Comparison of ENCODE assay signal across 19 cellular contexts in the genomic region with DNA sequence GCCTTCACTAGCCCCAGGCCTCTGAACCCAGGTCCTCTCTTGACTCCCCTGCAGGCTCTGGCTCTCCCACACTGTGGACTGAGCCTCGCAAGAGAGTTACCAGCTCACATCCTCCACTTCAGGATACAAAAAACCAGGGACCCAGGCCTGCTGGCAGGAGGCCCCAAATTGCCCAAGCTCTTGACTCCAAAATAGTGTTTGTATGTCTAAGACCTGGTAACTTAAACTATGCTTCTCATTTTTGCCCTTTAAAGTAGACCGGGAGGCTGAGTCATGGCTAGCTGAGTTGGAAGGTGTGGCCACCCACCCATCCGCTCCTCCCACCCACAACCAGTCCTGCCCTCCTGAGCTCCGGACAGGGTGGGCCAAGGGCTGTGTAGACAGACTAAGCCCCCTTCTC.
DNase-seq lines count a peak whose midpoint lies in the region; ATAC-seq, FAIRE-seq and TF ChIP-seq lines count a peak whose summit lies in the region.
"Had no signal": no experiment of that assay in that cellular context is flagged by ENCODE, and none has a peak within 500 bp of the region (broad histone marks: within the 10 kb centered on the region; RNA-seq: fewer than 3 reads in every experiment).

No MANE protein-coding gene starts in this region.

- no peaks in the 10 kb centered on the region for H3K79me1 ChIP-seq in neuronal stem cell (ENCODE audit: low read depth, low read length)

- no peak overlapping the region for H3K4ac ChIP-seq in neuronal stem cell (ENCODE audit: low read length)

- H3K27ac ChIP-seq in neuronal stem cell (replicated peaks; ENCODE audit: low read length): no peak overlapping the region
- H3K27ac ChIP-seq: hepatocyte had no signal

- H3K4me2 ChIP-seq in neuronal stem cell (ENCODE audit: insufficient read depth, low read length, poor library complexity, severe bottlenecking): no peak overlapping the region
- H3K4me2 ChIP-seq: hepatocyte had no signal

- ATAC-seq in GM19397 (IDR thresholded peaks at IDR 0.05; ENCODE audit: unreplicated experiment) (no peak), Right ventricle myocardium inferior (no peak)
- ATAC-seq: activated T-cell treated with anti-CD3 and anti-CD28 coated beads, Interleukin-2, amount 50 U/mL, for 4 hours; left ventricle myocardium superior; stimulated activated naive CD8-positive, alpha-beta T cell treated with anti-CD3 and anti-CD28 coated beads, Interleukin-15, Interleukin-2, amounts not matched to agents 100 U/mL and 50 U/mL, for 24 hours; T-cell had no signal

- H2BK15ac ChIP-seq in neuronal stem cell (ENCODE audit: low read length): no peak overlapping the region

- peak; percentile 78 for DNase-seq in Daoy (ENCODE audit: low read depth)
- DNase-seq in NCI-H460 (ENCODE audit: extremely low read depth, low read depth): peak; percentile 38
- peak; percentile 80 for DNase-seq in bronchial epithelial cell (ENCODE audit: low read depth)
- DNase-seq in neuronal stem cell (ENCODE audit: low spot score): no peak
- no peak for DNase-seq in Right ventricle myocardium inferior (ENCODE audit: missing footprints)
- no peak for DNase-seq in activated CD4-positive, alpha-beta T cell treated with anti-CD3 and anti-CD28 coated beads for 4 hours
- no peak for DNase-seq in NCI-H2196 (lab: John Stamatoyannopoulos, UW; ENCODE audit: unreplicated experiment)
- DNase-seq: activated CD4-positive, alpha-beta T cell treated with anti-CD3 and anti-CD28 coated beads for 48 hours; activated T-cell treated with anti-CD3 and anti-CD28 coated beads, Interleukin-2, amount 50 U/mL, for 4 hours; CD4-positive, CD25-positive, alpha-beta regulatory T cell; effector memory CD4-positive, alpha-beta T cell; GOT3; left ventricle myocardium superior; MV-4-11; stimulated activated naive CD8-positive, alpha-beta T cell treated with anti-CD3 and anti-CD28 coated beads, Interleukin-15, Interleukin-2, amounts not matched to agents 100 U/mL and 50 U/mL, for 24 hours; T-cell had no signal

- no peak overlapping the region for H2BK120ac ChIP-seq in neuronal stem cell (ENCODE audit: low read depth, low read length)

- H2BK5ac ChIP-seq in neuronal stem cell (ENCODE audit: low read length): no peak overlapping the region

- no peak for FAIRE-seq in bronchial epithelial cell (lab: Jason Lieb, UNC)
- FAIRE-seq: G401.6 had no signal

- H4K8ac ChIP-seq in neuronal stem cell (ENCODE audit: low read depth, low read length): no peak overlapping the region

- no CpG with 5 or more reads among the region's 4 CpGs for WGBS in neuronal stem cell (ENCODE audit: extremely low coverage in 2 of 2, insufficient read length in 2 of 2, insufficient replicate concordance in 1 of 2), 2 donors

- H3K4me1 ChIP-seq in neuronal stem cell (ENCODE audit: control insufficient read depth in 2 of 2, insufficient read depth in 1 of 2, low read depth in 1 of 2, low read length in 2 of 2): peaks cover 0 to 4% of the 10 kb centered on the region in 2 donors

- intact Hi-C loops in Right ventricle myocardium inferior (cut with DNase I): no loop called here

- no peak for TF ChIP-seq CTCF in bronchial epithelial cell (IDR thresholded peaks at IDR 0.05; ENCODE audit: insufficient read depth, low read length, severe bottlenecking)

- no peak overlapping the region for H3K9ac ChIP-seq in neuronal stem cell (ENCODE audit: low read depth, low read length, poor library complexity)

- H3K36me3 ChIP-seq in bronchial epithelial cell (ENCODE audit: control insufficient read depth, insufficient read depth, low read length) (no peaks in the 10 kb centered on the region), neuronal stem cell (replicated peaks in 1 of 2; ENCODE audit: control insufficient read depth in 2 of 2, insufficient read depth in 2 of 2, low read length in 2 of 2) (no peaks in the 10 kb centered on the region)

- no peak overlapping the region for H3K23ac ChIP-seq in neuronal stem cell (ENCODE audit: low read depth, low read length, poor library complexity)

- H2BK12ac ChIP-seq in neuronal stem cell (ENCODE audit: low read length): no peak overlapping the region

- peak overlapping the region; percentile 25 for H3K18ac ChIP-seq in neuronal stem cell (ENCODE audit: low read length)

- no peak overlapping the region for H3K14ac ChIP-seq in neuronal stem cell (ENCODE audit: low read length)

- peak overlapping the region; percentile 11 for H2AK5ac ChIP-seq in neuronal stem cell (ENCODE audit: low read depth, low read length)

- H3K9me3 ChIP-seq in neuronal stem cell (replicated peaks in 1 of 2; ENCODE audit: control insufficient read depth in 2 of 2, insufficient read depth in 1 of 2, low read depth in 1 of 2, low read length in 2 of 2): no peaks in the 10 kb centered on the region

- H3K4me3 ChIP-seq in bronchial epithelial cell (ENCODE audit: low read depth, low read length): no peak overlapping the region
- no peak overlapping the region for H3K4me3 ChIP-seq in neuronal stem cell (ENCODE audit: low read length in 2 of 2)
- H3K4me3 ChIP-seq: hepatocyte had no signal

- H2AFZ ChIP-seq in neuronal stem cell (ENCODE audit: low read length): no peak overlapping the region
- H2AFZ ChIP-seq: hepatocyte had no signal

- H3K27me3 ChIP-seq in bronchial epithelial cell (ENCODE audit: control insufficient read depth, insufficient read depth, low read length) (no peaks in the 10 kb centered on the region), neuronal stem cell (ENCODE audit: control insufficient read depth in 3 of 3, insufficient read depth in 3 of 3, low read depth in 1 of 3, low read length in 3 of 3) (no peaks in the 10 kb centered on the region)
- H3K27me3 ChIP-seq: hepatocyte had no signal

- H4K91ac ChIP-seq in neuronal stem cell (ENCODE audit: low read depth, low read length, poor library complexity): no peak overlapping the region

Comparison
In these comparisons a context has a peak if more than half of its experiments do, and no peak if none do; other contexts are left out.
1. DNase-seq: peak in Daoy (single experiment), NCI-H460 (single experiment) and bronchial epithelial cell (single experiment); none in neuronal stem cell (single experiment), Right ventricle myocardium inferior (single experiment), activated CD4-positive, alpha-beta T cell treated with anti-CD3 and anti-CD28 coated beads for 4 hours (0 of 2) and NCI-H2196 (single experiment).